19 cellular contexts compared by ENCODE assay signal in the genomic region with DNA sequence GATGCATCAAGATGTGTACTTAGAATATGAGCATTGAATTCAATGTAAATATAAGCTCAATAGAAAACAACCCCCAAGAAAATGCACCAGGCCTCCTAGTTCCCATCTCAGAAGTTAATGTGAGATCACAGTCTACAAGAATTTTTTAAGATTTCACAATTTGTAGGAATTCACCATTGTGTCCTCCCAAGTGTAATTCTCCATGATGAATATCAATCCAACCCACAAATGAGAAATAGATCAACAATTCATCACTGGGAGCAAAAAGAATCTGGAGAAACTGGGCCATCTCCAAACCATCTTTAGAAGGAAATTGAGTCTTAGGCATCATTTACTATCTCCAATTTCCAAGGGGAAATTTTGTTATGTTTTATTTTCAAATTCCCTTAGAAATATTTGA.
"Had no signal": no experiment of that assay in that cellular context is flagged by ENCODE, and none has a peak within 500 bp of the region (broad histone marks: within the 10 kb centered on the region; RNA-seq: fewer than 3 reads in every experiment).

No MANE protein-coding gene starts in this region.

- ATAC-seq: heart left ventricle; sciatic nerve; stimulated activated naive B cell treated with anti-CD40 and anti-IgM and Interleukin-4, amounts not matched to agents 10 μg/mL and 1 μg/mL and 100 μg/mL, for 72 hours; stimulated activated naive CD8-positive, alpha-beta T cell treated with anti-CD3 and anti-CD28 coated beads, Interleukin-15, amount 100 ng/mL, for 72 hours; upper lobe of right lung had no signal

- H3K9me3 Mint-ChIP-seq: naive B cell; nephron; stimulated activated naive CD8-positive, alpha-beta T cell treated with anti-CD3 and anti-CD28 coated beads, Interleukin-15, amount 100 ng/mL, for 72 hours had no signal

- H3K36me3 Mint-ChIP-seq: naive B cell; stimulated activated naive B cell treated with anti-CD40 and anti-IgM and Interleukin-4, amounts not matched to agents 10 μg/mL and 1 μg/mL and 100 μg/mL, for 72 hours had no signal

- H2AFZ ChIP-seq: parathyroid adenoma had no signal

- H3K27ac Mint-ChIP-seq: naive B cell; nephron; stimulated activated naive B cell treated with anti-CD40 and anti-IgM and Interleukin-4, amounts not matched to agents 10 μg/mL and 1 μg/mL and 100 μg/mL, for 72 hours; stimulated activated naive CD8-positive, alpha-beta T cell treated with anti-CD3 and anti-CD28 coated beads, Interleukin-15, amount 100 ng/mL, for 72 hours had no signal

- H3K4me3 Mint-ChIP-seq: naive B cell; nephron; stimulated activated naive B cell treated with anti-CD40 and anti-IgM and Interleukin-4, amounts not matched to agents 10 μg/mL and 1 μg/mL and 100 μg/mL, for 72 hours; stimulated activated naive CD8-positive, alpha-beta T cell treated with anti-CD3 and anti-CD28 coated beads, Interleukin-15, amount 100 ng/mL, for 72 hours had no signal

- H3K27me3 Mint-ChIP-seq: naive B cell; stimulated activated naive B cell treated with anti-CD40 and anti-IgM and Interleukin-4, amounts not matched to agents 10 μg/mL and 1 μg/mL and 100 μg/mL, for 72 hours; stimulated activated naive CD8-positive, alpha-beta T cell treated with anti-CD3 and anti-CD28 coated beads, Interleukin-15, amount 100 ng/mL, for 72 hours had no signal

- H3K9ac ChIP-seq: parathyroid adenoma had no signal

- H3K36me3 ChIP-seq: esophagus squamous epithelium, heart left ventricle, prostate gland, tibial nerve, upper lobe of right lung, vagina had no signal

- DNase-seq: dermis blood vessel endothelial cell; esophagus squamous epithelium; heart left ventricle; hippocampal formation; mesendoderm; naive B cell; stimulated activated CD4-positive, alpha-beta T cell treated with anti-CD3 and anti-CD28 coated beads, Interleukin-2, amount 100 ng/mL, for 24 hours; stimulated activated CD4-positive, alpha-beta T cell treated with anti-CD3 and anti-CD28 coated beads, Interleukin-4, amount 100 ng/mL, for 4 hours; stimulated activated naive B cell treated with anti-CD40 and anti-IgM and Interleukin-4, amounts not matched to agents 10 μg/mL and 1 μg/mL and 100 μg/mL, for 72 hours; stimulated activated naive CD8-positive, alpha-beta T cell treated with anti-CD3 and anti-CD28 coated beads, Interleukin-15, amount 100 ng/mL, for 72 hours; testis; upper lobe of right lung had no signal

- H3K4me3 ChIP-seq: esophagus squamous epithelium, heart left ventricle, prostate gland, skin epidermis, testis, tibial nerve, upper lobe of right lung, vagina had no signal

- H3K79me2 ChIP-seq: parathyroid adenoma had no signal

- H3K27me3 ChIP-seq: esophagus squamous epithelium, heart left ventricle, testis, tibial nerve, upper lobe of right lung, vagina had no signal

- H3K4me1 ChIP-seq: esophagus squamous epithelium, heart left ventricle, parathyroid adenoma, prostate gland, testis, tibial nerve, upper lobe of right lung, vagina had no signal

- H3K9me3 ChIP-seq: esophagus squamous epithelium, heart left ventricle, prostate gland, testis, tibial nerve, upper lobe of right lung, vagina had no signal

- H3K4me1 Mint-ChIP-seq: naive B cell; nephron; stimulated activated naive B cell treated with anti-CD40 and anti-IgM and Interleukin-4, amounts not matched to agents 10 μg/mL and 1 μg/mL and 100 μg/mL, for 72 hours; stimulated activated naive CD8-positive, alpha-beta T cell treated with anti-CD3 and anti-CD28 coated beads, Interleukin-15, amount 100 ng/mL, for 72 hours had no signal

- H3K27ac ChIP-seq: esophagus squamous epithelium, heart left ventricle, parathyroid adenoma, prostate gland, skin epidermis, testis, tibial nerve, upper lobe of right lung, vagina had no signal
